In genomic region chr6:152783217-152783878, GRCh38 we compare ENCODE assay signal across 22 cellular contexts. TPM values are rescaled to one million over a fixed set of nuclear protein-coding genes. Genes with fewer than 3 reads are reported as not detected.
DNase-seq lines count a peak whose midpoint lies in the region; ATAC-seq and TF ChIP-seq lines count a peak whose summit lies in the region.
"Had no signal": no experiment of that assay in that cellular context is flagged by ENCODE, and none has a peak within 500 bp of the region (broad histone marks: within the 10 kb centered on the region; RNA-seq: fewer than 3 reads in every experiment).

No MANE protein-coding gene starts in this region.

- H3K4me1 ChIP-seq in OCI-LY7 (ENCODE audit: insufficient read depth, low read length, poor library complexity, severe bottlenecking), result no peaks in the 10 kb centered on the region
- H3K4me1 ChIP-seq: BLaER1 had no signal

- ATAC-seq in GM18870 (IDR thresholded peaks at IDR 0.05; ENCODE audit: unreplicated experiment) (peak; percentile 50), HG02798 (IDR thresholded peaks at IDR 0.05; ENCODE audit: poor library complexity, unreplicated experiment) (peak; percentile 60), HG02759 (IDR thresholded peaks at IDR 0.05; ENCODE audit: unreplicated experiment) (no peak), HG03280 (IDR thresholded peaks at IDR 0.05; ENCODE audit: unreplicated experiment) (no peak)
- ATAC-seq: CD8-positive, alpha-beta T cell; T-helper 17 cell had no signal

- no peaks in the 10 kb centered on the region for H3K9me2 ChIP-seq in OCI-LY7 (ENCODE audit: insufficient read depth, low read length)

- BruUV-seq in OCI-LY7 (replicated peaks; lab: Mats Ljungman, UMichigan), result no TSS peak

- H2AFZ ChIP-seq in OCI-LY7 (ENCODE audit: low read length), result no peak overlapping the region

- H4K20me1 ChIP-seq in OCI-LY7 (ENCODE audit: insufficient read depth, low read length), result no peaks in the 10 kb centered on the region
- H4K20me1 ChIP-seq: BLaER1 had no signal

- H3K4me3 ChIP-seq in OCI-LY7 (ENCODE audit: low read depth, low read length, poor library complexity, severe bottlenecking), result no peak overlapping the region
- H3K4me3 ChIP-seq: BLaER1, MG63 had no signal

- H3K9me3 ChIP-seq in OCI-LY7 (ENCODE audit: low read length), result no peaks in the 10 kb centered on the region
- H3K9me3 ChIP-seq: BLaER1, MG63 had no signal

- intact Hi-C loops in OCI-LY7 (cut with micrococcal nuclease; ENCODE audit: unreplicated experiment), result no loop called here

- H3K79me2 ChIP-seq in OCI-LY7 (ENCODE audit: insufficient read depth, low read depth, low read length), result no peaks in the 10 kb centered on the region

- no peak overlapping the region for H3K27ac ChIP-seq in OCI-LY7 (ENCODE audit: low read depth, low read length, poor library complexity, severe bottlenecking)
- H3K27ac ChIP-seq: BLaER1 had no signal

- H3K4me2 ChIP-seq in OCI-LY7 (ENCODE audit: low read length), result no peak overlapping the region
- H3K4me2 ChIP-seq: BLaER1 had no signal

- no peak for TF ChIP-seq CTCF in OCI-LY7 (conservative IDR thresholded peaks at IDR 0.05; ENCODE audit: low read length)

- CTCF ChIA-PET in OCI-LY7 (lab: Charles Lee; ENCODE audit: unreplicated experiment), result interaction anchor here (1.3 kb wide), 1 partner anchor 15 kb away, joined by 4 read pairs; no protein-coding TSS in a partner anchor

- DNase-seq in DMS53 treated with DMSO at 0.1 percent for 48 hours (lab: John Stamatoyannopoulos, UW; ENCODE audit: unreplicated experiment), result peak; percentile 4
- DNase-seq in OCI-LY7 (ENCODE audit: low spot score), result peak; percentile 18
- no peak for DNase-seq in HPDE6-E6E7 (ENCODE audit: extremely low spot score)
- no peak for DNase-seq in NCI-H2171 (lab: John Stamatoyannopoulos, UW)
- DNase-seq: CD8-positive, alpha-beta T cell; DMS79 treated with DMSO at 0.1 percent for 48 hours; MG63; NCI-H1092; NCI-H146; NCI-H2081; NCI-H524; OCI-M1; SHP77 treated with DMSO at 0.1 percent for 48 hours; T-helper 17 cell had no signal

- POLR2A ChIA-PET in OCI-LY7 (lab: Charles Lee), result interaction anchor here (0.7 to 1.0 kb wide), 5 partner anchors 10 to 1926 kb away, joined by 3 to 5 read pairs (median 4); no protein-coding TSS in a partner anchor

- no peaks in the 10 kb centered on the region for H3K36me3 ChIP-seq in OCI-LY7 (ENCODE audit: insufficient read depth, low read length)
- H3K36me3 ChIP-seq: BLaER1, MG63 had no signal

RNA-seq across cellular contexts. Expression of gene VIP, which starts 32.8 kb away (rescaled TPM):
- total RNA-seq in OCI-LY7 (2014; rRNA removed; shearing (Covaris generic)), result not detected in 2 replicates
- total RNA-seq in OCI-LY7 (2022), result not detected in 2 replicates
- total RNA-seq: CD8-positive, alpha-beta T cell; G401; H1; RPMI7951; T-helper 17 cell had no signal

Comparison
In these comparisons a context has a peak if more than half of its experiments do, and no peak if none do; other contexts are left out.
1. DNase-seq: peak in DMS53 treated with DMSO at 0.1 percent for 48 hours (single experiment) and OCI-LY7 (single experiment); none in HPDE6-E6E7 (single experiment) and NCI-H2171 (single experiment).
2. ATAC-seq: peak in GM18870 (single experiment) and HG02798 (single experiment); none in HG02759 (single experiment) and HG03280 (single experiment).